In genomic region chr5:63155310-63155631, GRCh38 we compare ENCODE assay signal across 1 cellular context.
TF ChIP-seq lines count a peak whose summit lies in the region.

No MANE protein-coding gene starts in this region.

TF ChIP-seq in A549, 52 proteins besides CTCF, POLR2A, EP300 and RAD21 (continued from another document):
- TF ChIP-seq FOXS1 (CRISPR knock-in tag; IDR thresholded peaks at IDR 0.05) = no peak
